Comparison of ENCODE assay signal across 8 cellular contexts in the genomic region with DNA sequence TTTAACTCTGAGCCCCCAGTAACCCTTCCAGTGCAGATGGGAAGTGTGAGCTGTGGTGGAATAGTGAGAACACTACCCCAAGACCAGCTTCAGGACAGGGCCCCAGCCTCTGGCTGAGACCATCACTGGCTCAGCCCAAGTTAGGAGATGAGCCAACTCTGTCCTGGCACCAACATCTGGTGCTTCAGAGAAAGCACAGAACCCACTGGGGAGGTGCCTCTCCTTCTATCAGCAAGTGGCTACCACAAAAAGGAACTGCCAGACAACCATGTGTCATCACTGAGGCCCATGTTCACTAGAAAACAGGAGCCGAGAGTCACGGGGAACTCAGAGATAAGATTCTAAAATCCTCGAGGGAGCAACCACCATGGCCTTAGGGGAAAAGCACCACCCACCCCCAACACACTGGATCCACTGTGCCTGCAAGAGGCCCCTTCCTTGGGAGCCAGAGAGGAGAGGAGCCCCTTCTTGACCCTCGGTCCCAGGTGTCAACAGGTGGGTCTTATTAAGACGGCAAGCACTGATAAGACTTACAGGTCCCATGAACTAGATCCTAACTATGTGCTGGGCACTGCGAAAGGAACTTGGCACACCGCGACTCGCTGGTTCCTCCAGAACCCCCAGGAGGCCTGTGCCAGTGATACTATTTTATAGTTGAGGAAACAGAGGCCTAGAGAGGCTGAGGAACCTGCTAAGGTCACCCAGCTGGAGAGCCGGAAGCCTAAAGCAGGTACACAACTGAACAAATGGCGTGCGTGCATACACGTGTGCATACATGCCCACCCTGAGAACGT.
A peak's percentile ranks its signal among the peaks of the same experiment; 100 is the strongest.
DNase-seq lines count a peak whose midpoint lies in the region; ATAC-seq, FAIRE-seq and TF ChIP-seq lines count a peak whose summit lies in the region.

No MANE protein-coding gene starts in this region.

- H3K36me3 ChIP-seq in lower lobe of right lung (no peaks in the 10 kb centered on the region), upper lobe of left lung (no peaks in the 10 kb centered on the region)

- no peak for TF ChIP-seq CTCF in brain (conservative IDR thresholded peaks at IDR 0.05)
- no peak for TF ChIP-seq CTCF in lower lobe of right lung (IDR thresholded peaks at IDR 0.05)
- no peak for TF ChIP-seq CTCF in upper lobe of left lung (IDR thresholded peaks at IDR 0.05)

- intact Hi-C loops in lower lobe of right lung (cut with DNase I) = no loop called here

- ATAC-seq in lower lobe of right lung = peak; percentile 54 to 60
- peak; percentile 60 to 69 for ATAC-seq in upper lobe of left lung (ENCODE audit: low FRiP score in 2 of 2)

- 58 to 73% methylated on average over 13 to 14 of the region's 14 CpGs for WGBS in upper lobe of left lung, 2 donors

- H3K36me3 Mint-ChIP-seq in brain = peaks cover 10% of the 10 kb centered on the region

- H3K4me1 ChIP-seq in lower lobe of right lung (peaks cover 93% of the 10 kb centered on the region), upper lobe of left lung (peaks cover 49 to 90% (median 77%) of the 10 kb centered on the region in 4 donors)

- peaks cover 70% of the 10 kb centered on the region for H3K4me1 Mint-ChIP-seq in brain

- peaks cover 2% of the 10 kb centered on the region for H3K27me3 Mint-ChIP-seq in brain

- H3K27ac Mint-ChIP-seq in brain = peak overlapping the region; percentile 67 to 98 (median 88)

- TF ChIP-seq POLR2A in H54 (IDR thresholded peaks at IDR 0.05; ENCODE audit: low read depth, low read length) (no peak), upper lobe of left lung (IDR thresholded peaks at IDR 0.05) (peak in 1 of 4 donors; percentile 9)

- DNase-seq in ELR (ENCODE audit: low read depth) = peak; percentile 15
- DNase-seq in H54 (ENCODE audit: insufficient read length, low spot score) = peak; percentile 18
- peak; percentile 94 for DNase-seq in OCI-M1 (lab: John Stamatoyannopoulos, UW)
- no peak for DNase-seq in lower lobe of right lung
- peak in 1 of 2 donors; percentile 74 for DNase-seq in upper lobe of left lung
- no peak for DNase-seq in NCI-H1436 treated with DMSO at 0.1 percent for 48 hours (lab: John Stamatoyannopoulos, UW)
- DNase-seq in HT-29 (ENCODE audit: low spot score) = no peak

- peak overlapping the region; percentile 14 for H3K4me3 ChIP-seq in lower lobe of right lung
- H3K4me3 ChIP-seq in upper lobe of left lung = no peak overlapping the region

- H3K4me3 Mint-ChIP-seq in brain = peak overlapping the region in 1 of 5 experiments; percentile 47

- peak overlapping the region; percentile 77 for H3K27ac ChIP-seq in lower lobe of right lung
- peak overlapping the region; percentile 76 to 86 (median 79) for H3K27ac ChIP-seq in upper lobe of left lung

- no peaks in the 10 kb centered on the region for H3K9me3 Mint-ChIP-seq in brain

- H3K27me3 ChIP-seq in lower lobe of right lung (ENCODE audit: low read depth) (no peaks in the 10 kb centered on the region), upper lobe of left lung (no peaks in the 10 kb centered on the region)

- FAIRE-seq in H54 (lab: Jason Lieb, UNC) = no peak

- no peaks in the 10 kb centered on the region for H3K9me3 ChIP-seq in lower lobe of right lung
- no peaks in the 10 kb centered on the region for H3K9me3 ChIP-seq in upper lobe of left lung

- no peak for TF ChIP-seq EP300 in upper lobe of left lung (IDR thresholded peaks at IDR 0.05)

Comparison
In these comparisons a context has a peak if more than half of its experiments do, and no peak if none do; other contexts are left out.
1. DNase-seq: peak in ELR (single experiment), H54 (single experiment) and OCI-M1 (single experiment); none in lower lobe of right lung (single experiment), NCI-H1436 treated with DMSO at 0.1 percent for 48 hours (single experiment) and HT-29 (single experiment).